ENCODE assay signal across 12 cellular contexts in genomic region chr17:2421315-2422147, GRCh38. TPM values are rescaled to one million over a fixed set of nuclear protein-coding genes. Genes with fewer than 3 reads are reported as not detected.
DNase-seq lines count a peak whose midpoint lies in the region; ATAC-seq, FAIRE-seq and TF ChIP-seq lines count a peak whose summit lies in the region.
"Had no signal": no experiment of that assay in that cellular context is flagged by ENCODE, and none has a peak within 500 bp of the region (broad histone marks: within the 10 kb centered on the region; RNA-seq: fewer than 3 reads in every experiment).

No MANE protein-coding gene starts in this region.

- H3K9me3 ChIP-seq in body of pancreas (no peaks in the 10 kb centered on the region), aorta (ENCODE audit: control insufficient read depth, low read length) (no peaks in the 10 kb centered on the region)

- H3K27ac Mint-ChIP-seq in CD14-positive monocyte: peak overlapping the region in 4 of 7 donors; percentile 26 to 77 (median 36)
- no peak overlapping the region for H3K27ac Mint-ChIP-seq in stimulated activated effector memory CD8-positive, alpha-beta T cell treated with anti-CD3 and anti-CD28 coated beads, Interleukin-12 subunit alpha, Interleukin-12 subunit beta, amount 100 ng/mL, for 72 hours
- H3K27ac Mint-ChIP-seq: memory B cell had no signal

- no peaks in the 10 kb centered on the region for H3K4me1 Mint-ChIP-seq in CD14-positive monocyte
- H3K4me1 Mint-ChIP-seq in stimulated activated effector memory CD8-positive, alpha-beta T cell treated with anti-CD3 and anti-CD28 coated beads, Interleukin-12 subunit alpha, Interleukin-12 subunit beta, amount 100 ng/mL, for 72 hours: no peaks in the 10 kb centered on the region
- H3K4me1 Mint-ChIP-seq: memory B cell had no signal

- ATAC-seq in body of pancreas (peak; percentile 52), GM18861 (IDR thresholded peaks at IDR 0.05; ENCODE audit: unreplicated experiment) (no peak), aorta (ENCODE audit: low FRiP score) (no peak)
- ATAC-seq in stimulated activated effector memory CD8-positive, alpha-beta T cell treated with anti-CD3 and anti-CD28 coated beads, Interleukin-12 subunit alpha, Interleukin-12 subunit beta, amount 100 ng/mL, for 72 hours: no peak

- H3K27me3 Mint-ChIP-seq in CD14-positive monocyte (ENCODE audit: low read depth in 3 of 3): peaks cover 0 to 2% (median 2%) of the 10 kb centered on the region in 3 donors
- H3K27me3 Mint-ChIP-seq: memory B cell had no signal

- no peak for TF ChIP-seq POLR2A in body of pancreas (IDR thresholded peaks at IDR 0.05)

- H3K27ac ChIP-seq in body of pancreas (no peak overlapping the region), aorta (ENCODE audit: low read depth in 1 of 2, low read length in 2 of 2) (no peak overlapping the region)

- H3K27me3 ChIP-seq in body of pancreas (no peaks in the 10 kb centered on the region), aorta (ENCODE audit: control insufficient read depth in 1 of 2, insufficient read depth in 2 of 2, low read length in 1 of 2) (no peaks in the 10 kb centered on the region)

- H3K36me3 Mint-ChIP-seq in CD14-positive monocyte: peaks cover 42 to 67% of the 10 kb centered on the region in 2 donors
- peaks cover 48% of the 10 kb centered on the region for H3K36me3 Mint-ChIP-seq in stimulated activated effector memory CD8-positive, alpha-beta T cell treated with anti-CD3 and anti-CD28 coated beads, Interleukin-12 subunit alpha, Interleukin-12 subunit beta, amount 100 ng/mL, for 72 hours

- intact Hi-C loops in CD14-positive monocyte (cut with micrococcal nuclease): no loop called here
- intact Hi-C loops in body of pancreas (cut with DNase I): no loop called here
- intact Hi-C loops in aorta (cut with DNase I): no loop called here

- no peak overlapping the region for H3K4me3 Mint-ChIP-seq in CD14-positive monocyte
- H3K4me3 Mint-ChIP-seq in stimulated activated effector memory CD8-positive, alpha-beta T cell treated with anti-CD3 and anti-CD28 coated beads, Interleukin-12 subunit alpha, Interleukin-12 subunit beta, amount 100 ng/mL, for 72 hours: no peak overlapping the region
- H3K4me3 Mint-ChIP-seq: memory B cell had no signal

- no peak overlapping the region for H3K4me3 ChIP-seq in body of pancreas
- H3K4me3 ChIP-seq in aorta (ENCODE audit: low read length in 2 of 2): no peak overlapping the region

- peaks cover 0 to 6% of the 10 kb centered on the region in 2 donors for H3K36me3 ChIP-seq in body of pancreas (replicated peaks in 1 of 2; ENCODE audit: insufficient read depth in 1 of 2, low read depth in 2 of 2)
- peaks cover 0 to 7% of the 10 kb centered on the region in 2 donors for H3K36me3 ChIP-seq in aorta (ENCODE audit: control insufficient read depth in 1 of 2, insufficient read depth in 2 of 2, low read length in 1 of 2)

- H3K4me1 ChIP-seq in body of pancreas (peaks cover 20% of the 10 kb centered on the region), aorta (ENCODE audit: control insufficient read depth in 1 of 2, insufficient read depth in 2 of 2, low read length in 2 of 2) (no peaks in the 10 kb centered on the region)

- TF ChIP-seq CTCF in CD14-positive monocyte (IDR thresholded peaks at IDR 0.05) (no peak), body of pancreas (IDR thresholded peaks at IDR 0.05) (peak in 4 of 7 experiments; percentile 43 to 52 (median 45))

- 44 to 63% methylated on average over 24 to 27 of the region's 27 CpGs for WGBS in body of pancreas, 2 donors
- 74 to 76% methylated on average over 27 of the region's 27 CpGs for WGBS in aorta, 2 donors

- H3K9me3 Mint-ChIP-seq in CD14-positive monocyte: no peaks in the 10 kb centered on the region
- no peaks in the 10 kb centered on the region for H3K9me3 Mint-ChIP-seq in stimulated activated effector memory CD8-positive, alpha-beta T cell treated with anti-CD3 and anti-CD28 coated beads, Interleukin-12 subunit alpha, Interleukin-12 subunit beta, amount 100 ng/mL, for 72 hours
- H3K9me3 Mint-ChIP-seq: memory B cell had no signal

- DNase-seq in CD14-positive monocyte (ENCODE audit: low spot score) (no peak), HTR-8/SVneo (ENCODE audit: insufficient read length, low spot score) (no peak), body of pancreas (peak; percentile 50 to 69 (median 52)), myocyte (ENCODE audit: low read depth) (peak; percentile 26), 8988T (no peak), aorta (no peak)
- no peak for DNase-seq in stimulated activated effector memory CD8-positive, alpha-beta T cell treated with anti-CD3 and anti-CD28 coated beads, Interleukin-12 subunit alpha, Interleukin-12 subunit beta, amount 100 ng/mL, for 72 hours (ENCODE audit: low spot score in 2 of 2)
- DNase-seq: activated CD4-positive, CD25-positive, alpha-beta regulatory T cell treated with anti-CD3 and anti-CD28 coated beads, Interleukin-2, amount 50 U/mL, for 72 hours; GF-D8; KBM-7 had no signal

- FAIRE-seq in HTR-8/SVneo (lab: Jason Lieb, UNC): peak; percentile 40

RNA-seq across cellular contexts. Expression of gene MNT, which starts 20.7 kb away (rescaled TPM):
- polyA plus RNA-seq in CD14-positive monocyte: 1 to 10 TPM in 1 of 2 donors, under 1 TPM in 1; 0.28 to 1.3 TPM
- 10 to 100 TPM in 1 of 2 donors, 1 to 10 TPM in 1; 5.4 to 12.2 TPM for total RNA-seq in body of pancreas
- 6.4 and 8.5 TPM in 2 replicates for total RNA-seq in myocyte
- polyA plus RNA-seq in myocyte (2012): 13.6 TPM
- 10 to 100 TPM; 28.3 to 35.7 TPM for total RNA-seq in aorta
- polyA plus RNA-seq in aorta: 1 to 10 TPM; 8.3 to 9.0 TPM

Comparison
In these comparisons a context has a peak if more than half of its experiments do, and no peak if none do; other contexts are left out.
1. DNase-seq: peak in body of pancreas (4 of 4) and myocyte (single experiment); none in CD14-positive monocyte (single experiment), HTR-8/SVneo (single experiment), stimulated activated effector memory CD8-positive, alpha-beta T cell treated with anti-CD3 and anti-CD28 coated beads, Interleukin-12 subunit alpha, Interleukin-12 subunit beta, amount 100 ng/mL, for 72 hours (0 of 2), 8988T (single experiment) and aorta (0 of 2).